ENCODE assay signal across 6 cellular contexts in the genomic region with DNA sequence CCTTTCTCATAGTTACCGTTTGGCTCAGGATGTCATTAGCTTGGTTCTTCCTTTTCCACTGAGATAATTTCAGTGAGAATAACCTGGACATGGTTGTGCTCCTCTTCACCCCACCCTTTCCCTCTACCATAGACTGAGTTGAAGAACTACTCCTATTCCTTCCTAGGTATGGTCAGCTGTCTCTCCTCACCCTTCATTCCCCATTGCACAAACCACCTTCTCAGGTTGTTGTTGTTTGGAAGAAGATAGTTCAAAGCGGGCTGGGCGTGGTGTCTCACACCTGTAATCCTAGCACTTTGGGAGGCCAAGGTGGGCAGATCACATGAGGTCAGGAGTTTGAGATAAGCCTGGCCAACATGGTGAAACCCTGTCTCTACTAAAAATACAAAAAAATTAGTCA.
DNase-seq lines count a peak whose midpoint lies in the region; ATAC-seq, FAIRE-seq and TF ChIP-seq lines count a peak whose summit lies in the region.
"Not testable (repeated sequence)": the region's sequence is repeated elsewhere in the genome, so short reads cannot be mapped to it uniquely, and the experiment has no call there.

No MANE protein-coding gene starts in this region.

- TF ChIP-seq RAD21 in HepG2 (CRISPR knock-in tag; IDR thresholded peaks at IDR 0.05), result not testable (repeated sequence)

- CTCF ChIA-PET in Panc1 (lab: Charles Lee); HepG2 (lab: Yijun Ruan, JAX; ENCODE audit: low intra/inter-chr PET ratio, low total read pairs): not testable (repeated sequence)

- intact Hi-C loops in Panc1 (cut with micrococcal nuclease; ENCODE audit: unreplicated experiment), result loop anchor here (10.0 kb wide), 1 partner anchor 1020 kb away; no protein-coding TSS in a partner anchor
- intact Hi-C loops in activated CD4-positive, alpha-beta T cell treated with anti-CD3 and anti-CD28 coated beads, Interleukin-2, amount 10 ng/mL, durations not matched to agents 24 days and 14 days (cut with micrococcal nuclease); HepG2 (cut with micrococcal nuclease; ENCODE audit: unreplicated experiment): not testable (repeated sequence)

- TF ChIP-seq CTCF in Panc1 (IDR thresholded peaks at IDR 0.05); endothelial cell (IDR thresholded peaks at IDR 0.05; ENCODE audit: unreplicated experiment); HepG2 (CRISPR knock-in tag; IDR thresholded peaks at IDR 0.05): not testable (repeated sequence)

- not testable (repeated sequence) for TF ChIP-seq POLR2A in HepG2 (IDR thresholded peaks at IDR 0.05; ENCODE audit: insufficient read depth in 1 of 2, low read depth in 2 of 2, low read length in 2 of 2)

- H4K91ac ChIP-seq in trophoblast cell (ENCODE audit: low read depth, low read length), result not testable (repeated sequence)

- not testable (repeated sequence) for TF ChIP-seq EP300 in HepG2 (IDR thresholded peaks at IDR 0.05; ENCODE audit: low read depth in 2 of 2, low read length in 2 of 2); HepG2 (CRISPR knock-in tag; IDR thresholded peaks at IDR 0.05; ENCODE audit: borderline replicate concordance)

- DNase-seq in Panc1 (ENCODE audit: low read depth, low spot score); endothelial cell (ENCODE audit: low spot score); HepG2 (ENCODE audit: low spot score); trophoblast cell: not testable (repeated sequence)
- DNase-seq in activated CD4-positive, alpha-beta T cell treated with anti-CD3 and anti-CD28 coated beads, Interleukin-2, amount 10 ng/mL, durations not matched to agents 24 days and 14 days, result peak; percentile 47

- not testable (repeated sequence) for H3K9me3 ChIP-seq in Panc1 (ENCODE audit: control insufficient read depth, insufficient read depth, low read depth, low read length); HepG2 (ENCODE audit: low read length); trophoblast cell (ENCODE audit: insufficient read depth, low read depth, low read length)

- H4K12ac ChIP-seq in trophoblast cell (ENCODE audit: low read depth, low read length), result not testable (repeated sequence)

- not testable (repeated sequence) for H4K20me1 ChIP-seq in HepG2 (ENCODE audit: insufficient read depth, low read length)

- 74% methylated on average over 3 of the region's 3 CpGs for WGBS in HepG2 (ENCODE audit: low lambda C conversion rate)
- no CpG with 5 or more reads among the region's 3 CpGs for WGBS in trophoblast cell (ENCODE audit: extremely low coverage, insufficient coverage, insufficient read length)

- H2BK5ac ChIP-seq in trophoblast cell (ENCODE audit: low read depth, low read length, poor library complexity), result not testable (repeated sequence)

- H3K4me3 Mint-ChIP-seq in activated CD4-positive, alpha-beta T cell treated with anti-CD3 and anti-CD28 coated beads, Interleukin-2, amount 10 ng/mL, durations not matched to agents 24 days and 14 days; endothelial cell (ENCODE audit: unreplicated experiment); stimulated activated memory B cell treated with anti-CD40 and anti-IgM and Interleukin-4, amounts not matched to agents 10 μg/mL and 1 μg/mL and 100 μg/mL, for 72 hours: not testable (repeated sequence)

- in situ Hi-C loops in Panc1 (cut with HindIII; ENCODE audit: low pct_unique_long_range_greater_than_20kb, low sequenced_read_pairs), result not testable (repeated sequence)
- in situ Hi-C loops in HepG2 (cut with HindIII; ENCODE audit: extremely low pct_ligation_motif_present, low pct_unique_long_range_greater_than_20kb), result loop anchor here (10.0 kb wide), 1 partner anchor 410 kb away; no protein-coding TSS in a partner anchor

- H3K27me3 Mint-ChIP-seq in activated CD4-positive, alpha-beta T cell treated with anti-CD3 and anti-CD28 coated beads, Interleukin-2, amount 10 ng/mL, durations not matched to agents 24 days and 14 days; endothelial cell (ENCODE audit: unreplicated experiment); stimulated activated memory B cell treated with anti-CD40 and anti-IgM and Interleukin-4, amounts not matched to agents 10 μg/mL and 1 μg/mL and 100 μg/mL, for 72 hours: not testable (repeated sequence)

- peaks cover 11% of the 10 kb centered on the region for H3K79me1 ChIP-seq in trophoblast cell (ENCODE audit: low read length)

- H3K9me3 Mint-ChIP-seq in activated CD4-positive, alpha-beta T cell treated with anti-CD3 and anti-CD28 coated beads, Interleukin-2, amount 10 ng/mL, durations not matched to agents 24 days and 14 days; endothelial cell (ENCODE audit: unreplicated experiment); stimulated activated memory B cell treated with anti-CD40 and anti-IgM and Interleukin-4, amounts not matched to agents 10 μg/mL and 1 μg/mL and 100 μg/mL, for 72 hours: not testable (repeated sequence)

- not testable (repeated sequence) for H2BK120ac ChIP-seq in trophoblast cell (ENCODE audit: insufficient read depth, low read length, poor library complexity)

- H3K36me3 ChIP-seq in Panc1 (ENCODE audit: control insufficient read depth, insufficient read depth, low read length); HepG2 (replicated peaks in 1 of 2; ENCODE audit: control insufficient read depth in 1 of 2, insufficient read depth in 2 of 2, low read length in 2 of 2); trophoblast cell (ENCODE audit: control insufficient read depth in 1 of 2, insufficient read depth in 2 of 2, low read length in 2 of 2): not testable (repeated sequence)

- not testable (repeated sequence) for H3K4ac ChIP-seq in trophoblast cell (ENCODE audit: low read depth, low read length)

- not testable (repeated sequence) for H3K36me3 Mint-ChIP-seq in activated CD4-positive, alpha-beta T cell treated with anti-CD3 and anti-CD28 coated beads, Interleukin-2, amount 10 ng/mL, durations not matched to agents 24 days and 14 days (ENCODE audit: low read depth); endothelial cell (ENCODE audit: low read depth, unreplicated experiment); stimulated activated memory B cell treated with anti-CD40 and anti-IgM and Interleukin-4, amounts not matched to agents 10 μg/mL and 1 μg/mL and 100 μg/mL, for 72 hours

- peaks cover 16% of the 10 kb centered on the region for H3K4me1 ChIP-seq in Panc1 (ENCODE audit: control insufficient read depth, insufficient read depth, low read length)
- H3K4me1 ChIP-seq in HepG2 (ENCODE audit: insufficient read depth, low read length), result peaks cover 36% of the 10 kb centered on the region
- H3K4me1 ChIP-seq in trophoblast cell (ENCODE audit: control insufficient read depth in 1 of 2, insufficient read depth in 2 of 2, low read length in 2 of 2), result peaks cover 8 to 15% of the 10 kb centered on the region in 2 experiments

- not testable (repeated sequence) for H3K27me3 ChIP-seq in Panc1 (ENCODE audit: control insufficient read depth, insufficient read depth, low read length); HepG2 (ENCODE audit: control insufficient read depth in 1 of 2, insufficient read depth in 2 of 2, low read length in 2 of 2); trophoblast cell (ENCODE audit: insufficient read depth, low read length)

- peak overlapping the region; percentile 12; the same call in 1 of the 2 replicates for H3K27ac ChIP-seq in Panc1 (ENCODE audit: low read length)
- not testable (repeated sequence) for H3K27ac ChIP-seq in HepG2 (ENCODE audit: extremely low read length, insufficient read depth, low read length); trophoblast cell (ENCODE audit: low read depth, low read length)

- H3K14ac ChIP-seq in trophoblast cell (ENCODE audit: low read length), result not testable (repeated sequence)

- H2AK5ac ChIP-seq in trophoblast cell (ENCODE audit: low read length), result peak overlapping the region; percentile 51

- POLR2A ChIA-PET in Panc1 (lab: Charles Lee), result interaction anchor here (0.6 kb wide), 1 partner anchor 138 kb away, joined by 3 read pairs; no protein-coding TSS in a partner anchor
- POLR2A ChIA-PET in HepG2 (lab: Yijun Ruan, JAX), result not testable (repeated sequence)

- not testable (repeated sequence) for FAIRE-seq in HepG2 (lab: Jason Lieb, UNC)

- H3K4me2 ChIP-seq in HepG2 (ENCODE audit: low read depth, low read length); trophoblast cell (ENCODE audit: low read length): not testable (repeated sequence)

- not testable (repeated sequence) for ATAC-seq in Panc1; HepG2; stimulated activated memory B cell treated with anti-CD40 and anti-IgM and Interleukin-4, amounts not matched to agents 10 μg/mL and 1 μg/mL and 100 μg/mL, for 72 hours

- H2BK12ac ChIP-seq in trophoblast cell (ENCODE audit: low read length), result not testable (repeated sequence)

- H3K18ac ChIP-seq in trophoblast cell (ENCODE audit: low read length), result not testable (repeated sequence)

- not testable (repeated sequence) for H3K9ac ChIP-seq in HepG2 (ENCODE audit: insufficient read depth, low read depth, low read length); trophoblast cell (ENCODE audit: low read length)

- H4K8ac ChIP-seq in trophoblast cell (ENCODE audit: low read depth, low read length), result not testable (repeated sequence)

- not testable (repeated sequence) for H2AFZ ChIP-seq in HepG2 (ENCODE audit: low read length); trophoblast cell (ENCODE audit: insufficient read depth, low read length, poor library complexity)

- H3K79me2 ChIP-seq in HepG2 (ENCODE audit: insufficient read depth, low read length); trophoblast cell (ENCODE audit: control insufficient read depth, insufficient read depth, low read length, poor library complexity): not testable (repeated sequence)

- H3K4me3 ChIP-seq in Panc1 (ENCODE audit: low read depth in 2 of 2, low read length in 2 of 2); HepG2 (replicated peaks in 1 of 3; ENCODE audit: insufficient read depth in 1 of 3, low read depth in 2 of 3, low read length in 3 of 3); trophoblast cell (ENCODE audit: low read depth, low read length): not testable (repeated sequence)

- peaks cover 13% of the 10 kb centered on the region for H3K4me1 Mint-ChIP-seq in activated CD4-positive, alpha-beta T cell treated with anti-CD3 and anti-CD28 coated beads, Interleukin-2, amount 10 ng/mL, durations not matched to agents 24 days and 14 days
- H3K4me1 Mint-ChIP-seq in endothelial cell (ENCODE audit: unreplicated experiment), result peaks cover 23% of the 10 kb centered on the region
- H3K4me1 Mint-ChIP-seq in stimulated activated memory B cell treated with anti-CD40 and anti-IgM and Interleukin-4, amounts not matched to agents 10 μg/mL and 1 μg/mL and 100 μg/mL, for 72 hours, result peaks cover 17% of the 10 kb centered on the region

- H3K27ac Mint-ChIP-seq in activated CD4-positive, alpha-beta T cell treated with anti-CD3 and anti-CD28 coated beads, Interleukin-2, amount 10 ng/mL, durations not matched to agents 24 days and 14 days, result not testable (repeated sequence)
- H3K27ac Mint-ChIP-seq in endothelial cell (ENCODE audit: unreplicated experiment), result peak overlapping the region; percentile 26
- H3K27ac Mint-ChIP-seq in stimulated activated memory B cell treated with anti-CD40 and anti-IgM and Interleukin-4, amounts not matched to agents 10 μg/mL and 1 μg/mL and 100 μg/mL, for 72 hours, result peak overlapping the region; percentile 21

- not testable (repeated sequence) for H3K23ac ChIP-seq in trophoblast cell (ENCODE audit: low read length)

- not testable (repeated sequence) for BruUV-seq in Panc1 (replicated peaks; lab: Mats Ljungman, UMichigan); HepG2 (replicated peaks; lab: Mats Ljungman, UMichigan)
